In the genomic region with DNA sequence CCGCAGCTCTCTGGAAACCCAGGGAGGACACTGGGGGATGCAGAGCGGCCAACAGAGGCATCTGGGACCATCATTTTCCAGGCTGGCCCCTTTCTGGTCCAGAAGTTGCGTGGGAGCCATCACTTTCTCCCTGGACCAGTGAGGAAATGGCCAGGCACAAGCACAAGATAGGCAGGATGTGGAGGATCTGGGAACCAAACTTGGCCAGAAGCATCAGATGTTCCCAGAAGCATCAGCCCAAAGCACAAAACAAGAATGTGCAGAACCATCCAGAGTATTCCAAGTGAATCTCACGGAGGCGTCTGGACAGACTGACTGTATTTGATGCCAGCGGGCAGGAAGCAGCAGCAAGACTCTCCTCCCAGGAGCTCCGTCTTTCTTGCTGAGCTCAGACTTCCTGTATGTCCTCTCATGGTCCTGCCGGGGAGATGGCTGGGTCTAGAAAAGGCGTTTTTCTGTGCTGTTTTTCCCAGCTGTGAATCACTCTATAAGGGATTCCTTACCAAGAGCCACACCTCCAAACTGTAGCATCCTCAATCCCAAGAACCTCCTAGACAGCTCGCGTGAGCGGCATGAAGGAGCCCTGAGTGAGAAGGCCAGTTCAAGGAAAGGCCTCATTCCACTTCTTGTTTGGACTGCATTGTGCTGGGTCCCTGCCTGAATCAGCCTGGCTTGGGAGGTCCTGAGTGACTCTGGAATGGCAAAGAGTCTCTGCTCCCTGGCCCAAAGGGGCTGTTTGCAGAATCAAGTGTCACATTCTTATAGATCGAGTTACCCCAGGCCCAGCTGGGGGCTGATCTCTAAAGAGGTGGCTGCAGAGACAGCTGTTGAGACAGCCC, we compare ENCODE assay signal across 9 cellular contexts. TPM values are rescaled to one million over a fixed set of nuclear protein-coding genes. Genes with fewer than 3 reads are reported as not detected.
DNase-seq lines count a peak whose midpoint lies in the region; ATAC-seq and TF ChIP-seq lines count a peak whose summit lies in the region.
"Had no signal": no experiment of that assay in that cellular context is flagged by ENCODE, and none has a peak within 500 bp of the region (broad histone marks: within the 10 kb centered on the region; RNA-seq: fewer than 3 reads in every experiment).

No MANE protein-coding gene starts in this region.

- no peak for TF ChIP-seq EP300 in sigmoid colon (IDR thresholded peaks at IDR 0.05)

- H3K27ac Mint-ChIP-seq in CD4-positive, alpha-beta T cell, result peak overlapping the region; percentile 98

- 85 to 89% methylated on average over 13 of the region's 13 CpGs for WGBS in sigmoid colon, 2 donors

- no peak for TF ChIP-seq POLR2A in sigmoid colon (IDR thresholded peaks at IDR 0.05)

- H3K9me3 ChIP-seq in CD4-positive, alpha-beta T cell (ENCODE audit: control insufficient read depth, low read length), result no peaks in the 10 kb centered on the region
- H3K9me3 ChIP-seq in adipocyte (ENCODE audit: control insufficient read depth, low read length), result no peaks in the 10 kb centered on the region
- H3K9me3 ChIP-seq in sigmoid colon, result no peaks in the 10 kb centered on the region

- intact Hi-C loops in CD4-positive, alpha-beta T cell (cut with DNase I, micrococcal nuclease), result loop anchor here (5.0 kb wide), 2 partner anchors 37 to 38 kb away; no protein-coding TSS in a partner anchor
- intact Hi-C loops in cardiac septum (cut with DNase I), result no loop called here
- intact Hi-C loops in sigmoid colon (cut with DNase I), result loop anchor here (5.0 kb wide), 1 partner anchor 33 kb away; no protein-coding TSS in a partner anchor

- POLR2A ChIA-PET in CD4-positive, alpha-beta T cell (lab: Charles Lee), result interaction anchor here (1.4 to 2.2 kb wide), 2 partner anchors 15 to 36 kb away, joined by 4 to 7 read pairs; no protein-coding TSS in a partner anchor

- H3K27ac ChIP-seq in CD4-positive, alpha-beta T cell (ENCODE audit: low read depth, low read length), result no peak overlapping the region
- H3K27ac ChIP-seq in sigmoid colon, result peak overlapping the region; percentile 84 to 98 (median 91)

- no peaks in the 10 kb centered on the region for H3K27me3 Mint-ChIP-seq in CD4-positive, alpha-beta T cell

- H3K27me3 ChIP-seq in CD4-positive, alpha-beta T cell (ENCODE audit: control insufficient read depth, insufficient read depth, low read length), result no peaks in the 10 kb centered on the region
- H3K27me3 ChIP-seq in adipocyte (replicated peaks; ENCODE audit: control insufficient read depth, insufficient read depth, low read length) (no peaks in the 10 kb centered on the region), sigmoid colon (no peaks in the 10 kb centered on the region)

- H3K36me3 Mint-ChIP-seq in CD4-positive, alpha-beta T cell (ENCODE audit: low read depth), result peaks cover 37% of the 10 kb centered on the region

- CTCF ChIA-PET in CD4-positive, alpha-beta T cell (lab: Charles Lee), result no interaction called here

- H3K36me3 ChIP-seq in adipocyte (ENCODE audit: control insufficient read depth, insufficient read depth, low read length, severe bottlenecking), result peaks cover 9% of the 10 kb centered on the region
- H3K36me3 ChIP-seq in sigmoid colon, result peaks cover 0 to 8% (median 4%) of the 10 kb centered on the region in 4 donors

- H3K9me3 Mint-ChIP-seq in CD4-positive, alpha-beta T cell, result no peaks in the 10 kb centered on the region

- no peak for TF ChIP-seq CTCF in CD4-positive, alpha-beta T cell (IDR thresholded peaks at IDR 0.05)
- no peak for TF ChIP-seq CTCF in sigmoid colon (IDR thresholded peaks at IDR 0.05)

- DNase-seq in CD4-positive, alpha-beta T cell, result no peak
- DNase-seq in adipocyte (ENCODE audit: low read depth), result peak; percentile 70
- peak; percentile 70 for DNase-seq in cardiac septum (ENCODE audit: low spot score)
- peak; percentile 89 for DNase-seq in sigmoid colon
- no peak for DNase-seq in RPMI8226
- no peak for DNase-seq in NCI-H1436 (lab: John Stamatoyannopoulos, UW)
- DNase-seq: DMS79 treated with DMSO at 0.1 percent for 48 hours had no signal

- peak overlapping the region; percentile 74 for H3K9ac ChIP-seq in adipocyte (ENCODE audit: low read length)

- peaks cover 43% of the 10 kb centered on the region for H3K4me1 ChIP-seq in adipocyte (ENCODE audit: control insufficient read depth, insufficient read depth, low read length)
- H3K4me1 ChIP-seq in sigmoid colon, result peaks cover 0 to 56% (median 48%) of the 10 kb centered on the region in 4 donors

- ATAC-seq in CD4-positive, alpha-beta T cell (ENCODE audit: poor library complexity), result no peak
- ATAC-seq in GM21576 (IDR thresholded peaks at IDR 0.05; ENCODE audit: unreplicated experiment) (no peak), HG03196 (IDR thresholded peaks at IDR 0.05; ENCODE audit: unreplicated experiment) (no peak)

- no peak overlapping the region for H3K4me3 Mint-ChIP-seq in CD4-positive, alpha-beta T cell

- H3K4me1 Mint-ChIP-seq in CD4-positive, alpha-beta T cell (ENCODE audit: low read depth), result peaks cover 60% of the 10 kb centered on the region

- H3K4me3 ChIP-seq in adipocyte (ENCODE audit: low read length) (no peak overlapping the region), sigmoid colon (no peak overlapping the region)

RNA-seq across cellular contexts. Expression of a gene that starts 49.5 kb away (rescaled TPM):
- 10 to 100 TPM; 15.4 to 16.4 TPM for total RNA-seq in CD4-positive, alpha-beta T cell
- total RNA-seq in cardiac septum, result 63.4 TPM
- total RNA-seq in sigmoid colon, result 10 to 100 TPM; 36.4 to 100.0 (median 60.7) TPM
- polyA plus RNA-seq in sigmoid colon, result 10 to 100 TPM in 2 of 3 donors, 1 to 10 TPM in 1; 5.4 to 28.2 (median 10.9) TPM

Comparison
In these comparisons a context has a peak if more than half of its experiments do, and no peak if none do; other contexts are left out.
1. DNase-seq: peak in adipocyte (single experiment), cardiac septum (single experiment) and sigmoid colon (single experiment); none in CD4-positive, alpha-beta T cell (0 of 10), RPMI8226 (single experiment) and NCI-H1436 (single experiment).